Comparison of ENCODE assay signal across 8 cellular contexts in genomic region chr3:120678984-120679383, GRCh38. TPM values are rescaled to one million over a fixed set of nuclear protein-coding genes. Genes with fewer than 3 reads are reported as not detected.
A peak's percentile ranks its signal among the peaks of the same experiment; 100 is the strongest.
DNase-seq lines count a peak whose midpoint lies in the region; ATAC-seq, FAIRE-seq and TF ChIP-seq lines count a peak whose summit lies in the region.

No MANE protein-coding gene starts in this region.

- H3K9me3 ChIP-seq in left ventricle myocardium inferior (replicated peaks) (no peaks in the 10 kb centered on the region), PC-9 (ENCODE audit: insufficient read depth, low read depth) (peaks cover 18% of the 10 kb centered on the region; the same call in 1 of the 2 replicates), keratinocyte (ENCODE audit: control insufficient read depth, low read depth, low read length) (no peaks in the 10 kb centered on the region)
- no peaks in the 10 kb centered on the region for H3K9me3 ChIP-seq in CD8-positive, alpha-beta memory T cell (ENCODE audit: low read length)

- dilution Hi-C loops in keratinocyte (cut with MboI; ENCODE audit: extremely low pct_ligation_motif_present, low sequenced_read_pairs), result no loop called here

- H3K36me3 ChIP-seq in left ventricle myocardium inferior (no peaks in the 10 kb centered on the region), PC-9 (ENCODE audit: low read depth) (no peaks in the 10 kb centered on the region), keratinocyte (ENCODE audit: control insufficient read depth in 2 of 2, extremely low read depth in 1 of 2, insufficient read depth in 2 of 2, low read length in 2 of 2) (no peaks in the 10 kb centered on the region)
- H3K36me3 ChIP-seq in CD8-positive, alpha-beta memory T cell (ENCODE audit: insufficient read depth, low read length), result no peaks in the 10 kb centered on the region

- H3K9ac ChIP-seq in keratinocyte (ENCODE audit: control insufficient read depth, extremely low read depth, insufficient read depth, low read length), result no peak overlapping the region

- H2AFZ ChIP-seq in PC-9, result peak overlapping the region; percentile 17; the same call in 1 of the 2 replicates
- no peak overlapping the region for H2AFZ ChIP-seq in keratinocyte (ENCODE audit: control insufficient read depth, low read length)

- intact Hi-C loops in left ventricle myocardium inferior (cut with micrococcal nuclease), result no loop called here
- intact Hi-C loops in Right ventricle myocardium inferior (cut with DNase I), result no loop called here
- intact Hi-C loops in PC-9 (cut with micrococcal nuclease; ENCODE audit: unreplicated experiment), result no loop called here

- no peak overlapping the region for H3K27ac Mint-ChIP-seq in CD8-positive, alpha-beta memory T cell

- H3K79me2 ChIP-seq in PC-9 (ENCODE audit: low read depth) (no peaks in the 10 kb centered on the region), keratinocyte (ENCODE audit: control insufficient read depth, insufficient read depth, low read length) (no peaks in the 10 kb centered on the region)

- H3K4me2 ChIP-seq in PC-9 (peak overlapping the region; percentile 55), keratinocyte (ENCODE audit: control insufficient read depth, extremely low read depth, insufficient read depth, low read depth, low read length) (peak overlapping the region; percentile 56)

- no peaks in the 10 kb centered on the region for H3K27me3 ChIP-seq in left ventricle myocardium inferior (ENCODE audit: low read depth)
- no peaks in the 10 kb centered on the region for H3K27me3 ChIP-seq in PC-9 (ENCODE audit: insufficient read depth, low read depth)
- no peaks in the 10 kb centered on the region for H3K27me3 ChIP-seq in keratinocyte (ENCODE audit: control insufficient read depth, extremely low read depth, insufficient read depth, low read length)
- H3K27me3 ChIP-seq in CD8-positive, alpha-beta memory T cell (ENCODE audit: insufficient read depth, low read length, poor library complexity, severe bottlenecking), result no peaks in the 10 kb centered on the region

- H3K4me3 Mint-ChIP-seq in CD8-positive, alpha-beta memory T cell, result no peak overlapping the region

- H3K4me3 ChIP-seq in left ventricle myocardium inferior, result no peak overlapping the region
- 0 out of 2 replicates have a peak overlapping the region, but pooled peaks have one; percentile 29 for H3K4me3 ChIP-seq in PC-9
- peak overlapping the region in 1 of 3 experiments; percentile 11 for H3K4me3 ChIP-seq in keratinocyte (ENCODE audit: control insufficient read depth in 2 of 3, extremely low read depth in 1 of 3, insufficient read depth in 2 of 3, low read depth in 1 of 3, low read length in 3 of 3)
- no peak overlapping the region for H3K4me3 ChIP-seq in CD8-positive, alpha-beta memory T cell (ENCODE audit: low read length)

- H4K20me1 ChIP-seq in PC-9 (ENCODE audit: insufficient read depth), result no peaks in the 10 kb centered on the region
- H4K20me1 ChIP-seq in keratinocyte (ENCODE audit: control insufficient read depth, extremely low read depth, insufficient read depth, low read length), result no peaks in the 10 kb centered on the region

- peaks cover 11 to 26% of the 10 kb centered on the region in 2 donors for H3K27me3 Mint-ChIP-seq in CD8-positive, alpha-beta memory T cell

- POLR2A ChIA-PET in PC-9 (lab: Charles Lee; ENCODE audit: unreplicated experiment), result interaction anchor here (0.7 to 1.0 kb wide), 2 partner anchors 11 to 83 kb away, joined by 4 to 8 read pairs; partner anchors contain the start of gene NDUFB4
- POLR2A ChIA-PET in CD8-positive, alpha-beta memory T cell (lab: Charles Lee), result no interaction called here

- DNase-seq in left ventricle myocardium inferior (no peak), Right ventricle myocardium inferior (ENCODE audit: missing footprints) (no peak), PC-9 (no peak), keratinocyte (ENCODE audit: low read depth, low spot score) (no peak), SHP77 (lab: John Stamatoyannopoulos, UW) (no peak)
- DNase-seq in activated CD4-positive, alpha-beta T cell treated with anti-CD3 and anti-CD28 coated beads, Interleukin-2, amount 50 U/mL, for 48 hours, result no peak
- no peak for DNase-seq in CD8-positive, alpha-beta memory T cell

- no peaks in the 10 kb centered on the region for H3K9me1 ChIP-seq in keratinocyte (ENCODE audit: control insufficient read depth, extremely low read depth, insufficient read depth, low read length)

- TF ChIP-seq CTCF in left ventricle myocardium inferior (IDR thresholded peaks at IDR 0.05; ENCODE audit: borderline replicate concordance) (no peak), PC-9 (conservative IDR thresholded peaks at IDR 0.05) (no peak), keratinocyte (optimal IDR thresholded peaks at IDR 0.05 in 1 of 3, IDR thresholded peaks at IDR 0.05 in 1 of 3, conservative IDR thresholded peaks at IDR 0.05 in 1 of 3; ENCODE audit: extremely low read depth in 1 of 3, insufficient read depth in 2 of 3, low read length in 3 of 3) (no peak)

- peaks cover 0 to 14% (median 2%) of the 10 kb centered on the region in 3 donors for H3K36me3 Mint-ChIP-seq in CD8-positive, alpha-beta memory T cell

- H3K4me1 Mint-ChIP-seq in CD8-positive, alpha-beta memory T cell, result peaks cover 0 to 5% (median 5%) of the 10 kb centered on the region in 3 donors

- H3K9me2 ChIP-seq in PC-9 (ENCODE audit: insufficient read depth), result no peaks in the 10 kb centered on the region

- H3K27ac ChIP-seq in left ventricle myocardium inferior (replicated peaks) (peak overlapping the region; percentile 22), PC-9 (peak overlapping the region; percentile 79), keratinocyte (ENCODE audit: control insufficient read depth, insufficient read depth, low read length) (no peak overlapping the region)
- H3K27ac ChIP-seq in CD8-positive, alpha-beta memory T cell (ENCODE audit: low read depth, low read length), result no peak overlapping the region

- peaks cover 15% of the 10 kb centered on the region for H3F3A ChIP-seq in PC-9 (ENCODE audit: insufficient read depth, low read depth)

- H3K4me1 ChIP-seq in left ventricle myocardium inferior, result peaks cover 14% of the 10 kb centered on the region
- peaks cover 15% of the 10 kb centered on the region for H3K4me1 ChIP-seq in PC-9 (replicated peaks; ENCODE audit: insufficient read depth)
- peaks cover 9% of the 10 kb centered on the region for H3K4me1 ChIP-seq in keratinocyte (ENCODE audit: control insufficient read depth, extremely low read depth, insufficient read depth, low read length)
- no peaks in the 10 kb centered on the region for H3K4me1 ChIP-seq in CD8-positive, alpha-beta memory T cell (ENCODE audit: insufficient read depth, low read length)

- FAIRE-seq in keratinocyte (lab: Jason Lieb, UNC), result no peak

- TSS peak; percentile 63 for BruUV-seq in PC-9 (replicated peaks; lab: Mats Ljungman, UMichigan)

- ATAC-seq in Right ventricle myocardium inferior, result no peak
- no peak for ATAC-seq in GM21529 (IDR thresholded peaks at IDR 0.05; ENCODE audit: unreplicated experiment)

- CTCF ChIA-PET in PC-9 (lab: Charles Lee), result interaction anchor here (0.6 kb wide), 1 partner anchor 1216 kb away, joined by 4 read pairs; no protein-coding TSS in a partner anchor
- CTCF ChIA-PET in CD8-positive, alpha-beta memory T cell (lab: Charles Lee), result no interaction called here

- peaks cover 3 to 16% (median 8%) of the 10 kb centered on the region in 5 donors for H3K9me3 Mint-ChIP-seq in CD8-positive, alpha-beta memory T cell

RNA-seq across cellular contexts. Expression of gene HGD, which starts 3.1 kb away (rescaled TPM):
- 0.49 TPM for total RNA-seq in left ventricle myocardium inferior
- total RNA-seq in Right ventricle myocardium inferior, result not detected
- total RNA-seq in PC-9 (2021), result 0.65 and 0.85 TPM in 2 replicates
- 0.02 to 0.30 TPM in 2 of 3 replicates, not detected in the other for polyA plus RNA-seq in keratinocyte
- polyA plus RNA-seq in keratinocyte (2011; ENCODE audit: low read depth), result not detected
- polyA plus RNA-seq in keratinocyte (2011; cell fraction: cytosol; rRNA removed), result not detected in 2 replicates
- 0.40 and 1.3 TPM in 2 replicates for polyA plus RNA-seq in keratinocyte (2011; cell fraction: nucleus; rRNA removed)
- 0.93 TPM in 1 of 2 replicates, not detected in the other for polyA plus RNA-seq in keratinocyte (2012; ENCODE audit: low replicate concordance)
- polyA minus RNA-seq in keratinocyte, result 0.79 to 1.6 TPM in 2 of 3 replicates, not detected in the other
- not detected for polyA minus RNA-seq in keratinocyte (2011; cell fraction: cytosol; rRNA and poly(A)+ RNA removed)
- polyA minus RNA-seq in keratinocyte (2011; cell fraction: nucleus; rRNA and poly(A)+ RNA removed), result 0.84 and 1.2 TPM in 2 replicates
- total RNA-seq in CD8-positive, alpha-beta memory T cell, result 1 to 10 TPM in 1 of 2 experiments, under 1 TPM in 1; 0.98 to 1.1 TPM
- polyA plus RNA-seq in CD8-positive, alpha-beta memory T cell, result not detected

Comparison
In these comparisons a context has a peak if more than half of its experiments do, and no peak if none do; other contexts are left out.
1. H3K27ac ChIP-seq: peak in left ventricle myocardium inferior (single experiment) and PC-9 (single experiment); none in keratinocyte (single experiment) and CD8-positive, alpha-beta memory T cell (single experiment).